In the genomic region with DNA sequence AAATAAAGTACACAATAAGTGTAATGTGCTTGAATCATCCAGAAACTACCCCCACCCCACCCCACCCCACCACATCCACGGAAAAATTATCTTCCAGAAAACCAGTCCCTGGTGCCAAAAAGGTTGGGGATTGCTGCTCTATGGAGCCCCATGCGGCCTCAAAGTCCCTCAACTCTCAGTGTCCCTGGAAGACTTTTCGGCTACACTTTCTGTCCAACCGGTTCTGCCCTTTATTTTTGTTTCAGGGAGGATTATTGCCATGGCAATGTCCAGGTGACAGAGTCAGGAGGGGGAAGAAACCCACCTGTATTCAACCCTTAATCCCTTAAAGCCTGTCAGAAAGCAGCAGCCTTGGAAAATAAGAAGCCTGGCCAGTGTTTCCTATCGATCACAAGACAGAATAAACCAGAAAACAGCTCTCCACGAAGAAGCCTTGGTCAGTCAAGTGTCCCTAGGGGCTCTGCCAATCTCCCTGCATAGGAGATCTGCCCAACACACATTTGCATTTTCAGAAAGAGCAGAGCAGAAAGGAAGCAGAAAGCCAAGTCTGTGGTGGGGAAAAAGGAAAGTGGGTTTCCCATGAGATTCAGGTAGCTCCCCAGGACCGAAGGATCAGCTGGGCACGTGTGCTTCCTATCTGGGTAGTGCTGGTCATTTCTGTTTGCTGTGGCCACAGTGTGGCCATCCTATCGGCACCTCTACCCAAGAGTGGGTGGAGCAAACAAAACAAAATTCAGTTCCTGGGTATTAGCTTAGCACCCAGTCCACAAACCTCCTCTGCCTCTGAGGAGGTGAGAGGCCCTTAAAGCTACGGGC, we compare ENCODE assay signal across 16 cellular contexts.
DNase-seq lines count a peak whose midpoint lies in the region; ATAC-seq and TF ChIP-seq lines count a peak whose summit lies in the region.
"Had no signal": no experiment of that assay in that cellular context is flagged by ENCODE, and none has a peak within 500 bp of the region (broad histone marks: within the 10 kb centered on the region; RNA-seq: fewer than 3 reads in every experiment).

No MANE protein-coding gene starts in this region.

- no peak for TF ChIP-seq EP300 in SK-N-SH (IDR thresholded peaks at IDR 0.05; ENCODE audit: borderline replicate concordance in 1 of 2, low read depth in 1 of 2, low read length in 1 of 2)

- TF ChIP-seq POLR2A in GM19099 (IDR thresholded peaks at IDR 0.05; ENCODE audit: extremely low read depth, insufficient read length, low read depth), result peak; percentile 19

- H3K27me3 ChIP-seq in colonic mucosa (no peaks in the 10 kb centered on the region), smooth muscle cell (ENCODE audit: low read depth) (no peaks in the 10 kb centered on the region), SK-N-SH (ENCODE audit: insufficient read depth) (no peaks in the 10 kb centered on the region)

- H3K9me2 ChIP-seq in SK-N-SH, result no peaks in the 10 kb centered on the region

- no peak overlapping the region for H3K4me2 ChIP-seq in smooth muscle cell
- no peak overlapping the region for H3K4me2 ChIP-seq in SK-N-SH

- H2AFZ ChIP-seq in smooth muscle cell (ENCODE audit: low read depth), result no peak overlapping the region
- no peak overlapping the region for H2AFZ ChIP-seq in SK-N-SH (ENCODE audit: low read depth)

- H3F3A ChIP-seq in smooth muscle cell (ENCODE audit: low read depth) (peaks cover 27% of the 10 kb centered on the region), SK-N-SH (replicated peaks; ENCODE audit: insufficient read depth) (peaks cover 15% of the 10 kb centered on the region)

- H4K20me1 ChIP-seq in smooth muscle cell (ENCODE audit: low read depth) (peaks cover 5% of the 10 kb centered on the region), SK-N-SH (ENCODE audit: insufficient read depth) (no peaks in the 10 kb centered on the region)

- peaks cover 0 to 1% of the 10 kb centered on the region in 2 donors for H3K9me3 Mint-ChIP-seq in stimulated activated naive B cell treated with anti-CD40 and anti-IgM and Interleukin-4, amounts not matched to agents 10 μg/mL and 1 μg/mL and 100 μg/mL, for 72 hours

- POLR2A ChIA-PET in SK-N-SH (lab: Yijun Ruan, JAX), result no interaction called here

- WGBS in smooth muscle cell (ENCODE audit: low lambda C conversion rate), result 97% methylated on average over 10 of the region's 10 CpGs
- WGBS in SK-N-SH (ENCODE audit: low lambda C conversion rate), result 87% methylated on average over 10 of the region's 10 CpGs

- no peak for TF ChIP-seq CTCF in colonic mucosa (IDR thresholded peaks at IDR 0.05)
- no peak for TF ChIP-seq CTCF in smooth muscle cell (IDR thresholded peaks at IDR 0.05; ENCODE audit: borderline replicate concordance, insufficient read depth, poor library complexity, severe bottlenecking)
- TF ChIP-seq CTCF in SK-N-SH (IDR thresholded peaks at IDR 0.05), result no peak

- no peak overlapping the region for H3K4me3 ChIP-seq in colonic mucosa
- H3K4me3 ChIP-seq in smooth muscle cell, result no peak overlapping the region
- H3K4me3 ChIP-seq in SK-N-SH (ENCODE audit: low read depth in 2 of 2, low read length in 1 of 2), result no peak overlapping the region
- H3K4me3 ChIP-seq: K562 had no signal

- H3K4me1 Mint-ChIP-seq in stimulated activated naive B cell treated with anti-CD40 and anti-IgM and Interleukin-4, amounts not matched to agents 10 μg/mL and 1 μg/mL and 100 μg/mL, for 72 hours, result no peaks in the 10 kb centered on the region

- no peaks in the 10 kb centered on the region for H3K36me3 Mint-ChIP-seq in stimulated activated naive B cell treated with anti-CD40 and anti-IgM and Interleukin-4, amounts not matched to agents 10 μg/mL and 1 μg/mL and 100 μg/mL, for 72 hours
- H3K36me3 Mint-ChIP-seq: CD4-positive, CD25-positive, alpha-beta regulatory T cell had no signal

- no peak for TF ChIP-seq RAD21 in SK-N-SH (IDR thresholded peaks at IDR 0.05; ENCODE audit: low read length)

- H3K9me3 ChIP-seq in colonic mucosa, result no peaks in the 10 kb centered on the region
- no peaks in the 10 kb centered on the region for H3K9me3 ChIP-seq in smooth muscle cell (replicated peaks; ENCODE audit: low read depth)
- H3K9me3 ChIP-seq in SK-N-SH, result no peaks in the 10 kb centered on the region

- H3K4me3 Mint-ChIP-seq in stimulated activated naive B cell treated with anti-CD40 and anti-IgM and Interleukin-4, amounts not matched to agents 10 μg/mL and 1 μg/mL and 100 μg/mL, for 72 hours, result no peak overlapping the region
- H3K4me3 Mint-ChIP-seq: CD4-positive, CD25-positive, alpha-beta regulatory T cell; nephron progenitor cell had no signal

- no peak overlapping the region for H3K27ac Mint-ChIP-seq in stimulated activated naive B cell treated with anti-CD40 and anti-IgM and Interleukin-4, amounts not matched to agents 10 μg/mL and 1 μg/mL and 100 μg/mL, for 72 hours
- H3K27ac Mint-ChIP-seq: nephron progenitor cell had no signal

- H3K36me3 ChIP-seq in colonic mucosa, result no peaks in the 10 kb centered on the region
- H3K36me3 ChIP-seq in smooth muscle cell (ENCODE audit: low read depth), result no peaks in the 10 kb centered on the region
- no peaks in the 10 kb centered on the region for H3K36me3 ChIP-seq in SK-N-SH (replicated peaks in 1 of 2; ENCODE audit: control insufficient read depth in 1 of 2, insufficient read depth in 2 of 2, low read length in 1 of 2)

- peaks cover 3% of the 10 kb centered on the region for H3K79me2 ChIP-seq in smooth muscle cell (ENCODE audit: low read depth)
- peaks cover 9% of the 10 kb centered on the region for H3K79me2 ChIP-seq in SK-N-SH (ENCODE audit: insufficient read depth)

- DNase-seq in colonic mucosa, result no peak
- no peak for DNase-seq in smooth muscle cell (lab: John Stamatoyannopoulos, UW; ENCODE audit: unreplicated experiment)
- no peak for DNase-seq in central memory CD4-positive, alpha-beta T cell
- no peak for DNase-seq in stimulated activated naive B cell treated with anti-CD40 and anti-IgM and Interleukin-4, amounts not matched to agents 10 μg/mL and 1 μg/mL and 100 μg/mL, for 72 hours
- DNase-seq in SK-N-SH, result no peak
- DNase-seq: CD4-positive, CD25-positive, alpha-beta regulatory T cell; GDM1; left colon; NCI-H1694 treated with DMSO at 0.1 percent for 48 hours; nephron progenitor cell; SW 1271 had no signal

- H3K4me1 ChIP-seq in colonic mucosa (peaks cover 17% of the 10 kb centered on the region), smooth muscle cell (ENCODE audit: low read depth) (peaks cover 30% of the 10 kb centered on the region), SK-N-SH (ENCODE audit: control insufficient read depth in 1 of 2, insufficient read depth in 2 of 2, low read depth in 1 of 2, low read length in 1 of 2) (peaks cover 2 to 12% of the 10 kb centered on the region in 2 experiments; a peak in 3 of 4 replicates)

- peak; percentile 41 for ATAC-seq in HG03196 (IDR thresholded peaks at IDR 0.05; ENCODE audit: unreplicated experiment)
- ATAC-seq in activated CD4-positive, CD25-positive, alpha-beta regulatory T cell treated with anti-CD3 and anti-CD28 coated beads, Interleukin-2, amount 50 U/mL, for 24 hours, result no peak
- ATAC-seq in stimulated activated naive B cell treated with anti-CD40 and anti-IgM and Interleukin-4, amounts not matched to agents 10 μg/mL and 1 μg/mL and 100 μg/mL, for 72 hours (replicated peaks), result no peak
- ATAC-seq: HCT116, K562, left colon had no signal

- H3K27ac ChIP-seq in colonic mucosa (peak overlapping the region; percentile 91), smooth muscle cell (ENCODE audit: low read depth) (peak overlapping the region; percentile 91), SK-N-SH (ENCODE audit: low read depth in 2 of 2, low read length in 1 of 2) (peak overlapping the region in 1 of 2 experiments; percentile 93; a peak in 1 of 4 replicates)

- H3K27me3 Mint-ChIP-seq in stimulated activated naive B cell treated with anti-CD40 and anti-IgM and Interleukin-4, amounts not matched to agents 10 μg/mL and 1 μg/mL and 100 μg/mL, for 72 hours, result no peaks in the 10 kb centered on the region

- intact Hi-C loops in colonic mucosa (cut with DNase I), result no loop called here

- H3K9ac ChIP-seq in colonic mucosa (ENCODE audit: low read depth in 2 of 2, low read length in 2 of 2) (peak overlapping the region in 1 of 2 donors; percentile 74), smooth muscle cell (ENCODE audit: low read depth) (no peak overlapping the region), SK-N-SH (no peak overlapping the region)

- CTCF ChIA-PET in SK-N-SH (lab: Yijun Ruan, JAX), result interaction anchor here (0.8 to 1.6 kb wide), 3 partner anchors 11 to 76 kb away, joined by 3 to 5 read pairs (median 3); no protein-coding TSS in a partner anchor

TF ChIP-seq in SK-N-SH, 30 proteins besides CTCF, POLR2A, EP300 and RAD21:
- TF ChIP-seq, protein P1, sequence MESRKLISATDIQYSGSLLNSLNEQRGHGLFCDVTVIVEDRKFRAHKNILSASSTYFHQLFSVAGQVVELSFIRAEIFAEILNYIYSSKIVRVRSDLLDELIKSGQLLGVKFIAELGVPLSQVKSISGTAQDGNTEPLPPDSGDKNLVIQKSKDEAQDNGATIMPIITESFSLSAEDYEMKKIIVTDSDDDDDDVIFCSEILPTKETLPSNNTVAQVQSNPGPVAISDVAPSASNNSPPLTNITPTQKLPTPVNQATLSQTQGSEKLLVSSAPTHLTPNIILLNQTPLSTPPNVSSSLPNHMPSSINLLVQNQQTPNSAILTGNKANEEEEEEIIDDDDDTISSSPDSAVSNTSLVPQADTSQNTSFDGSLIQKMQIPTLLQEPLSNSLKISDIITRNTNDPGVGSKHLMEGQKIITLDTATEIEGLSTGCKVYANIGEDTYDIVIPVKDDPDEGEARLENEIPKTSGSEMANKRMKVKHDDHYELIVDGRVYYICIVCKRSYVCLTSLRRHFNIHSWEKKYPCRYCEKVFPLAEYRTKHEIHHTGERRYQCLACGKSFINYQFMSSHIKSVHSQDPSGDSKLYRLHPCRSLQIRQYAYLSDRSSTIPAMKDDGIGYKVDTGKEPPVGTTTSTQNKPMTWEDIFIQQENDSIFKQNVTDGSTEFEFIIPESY (IDR thresholded peaks at IDR 0.05; ENCODE audit: borderline replicate concordance, low read depth), result no peak
- TF ChIP-seq SIN3A (IDR thresholded peaks at IDR 0.05; ENCODE audit: borderline replicate concordance, low read depth, low read length) (no peak), USF2 (IDR thresholded peaks at IDR 0.05; ENCODE audit: borderline replicate concordance, low read depth, low read length) (no peak), FOXM1 (IDR thresholded peaks at IDR 0.05; ENCODE audit: low read depth) (no peak), TEAD4 (IDR thresholded peaks at IDR 0.05; ENCODE audit: borderline replicate concordance, insufficient read depth) (no peak), YY1 (IDR thresholded peaks at IDR 0.05; ENCODE audit: low read depth) (no peak)
